33 cellular contexts compared by ENCODE assay signal in the genomic region with DNA sequence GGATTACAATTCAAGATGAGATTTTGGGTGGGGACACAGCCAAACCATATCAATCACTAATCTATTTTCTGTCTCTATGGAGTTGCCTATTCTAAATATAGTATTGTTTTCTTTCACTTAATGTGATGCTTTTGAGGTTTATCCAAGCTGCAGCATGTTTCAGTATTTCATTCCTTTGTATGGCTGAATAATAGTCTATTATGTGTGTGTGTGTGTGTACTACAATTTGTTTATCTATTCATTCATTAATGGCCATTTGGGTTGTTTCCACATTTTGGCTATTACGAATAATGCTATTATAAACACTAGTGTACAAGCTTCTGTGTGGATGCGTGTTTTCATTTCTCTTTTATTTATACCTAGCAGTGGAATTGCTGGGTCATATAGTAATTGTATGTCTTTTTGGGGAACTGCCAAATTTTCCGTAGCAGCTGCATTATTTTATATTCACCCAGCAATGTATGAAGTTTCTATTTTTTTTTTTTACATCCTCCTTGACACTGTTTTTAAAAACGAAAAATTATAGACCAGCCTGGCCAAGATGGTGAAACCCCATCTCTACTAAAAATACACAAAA. TPM values are rescaled to one million over a fixed set of nuclear protein-coding genes. Genes with fewer than 3 reads are reported as not detected.
A peak's percentile ranks its signal among the peaks of the same experiment; 100 is the strongest.
DNase-seq lines count a peak whose midpoint lies in the region; ATAC-seq and TF ChIP-seq lines count a peak whose summit lies in the region.
"Had no signal": no experiment of that assay in that cellular context is flagged by ENCODE, and none has a peak within 500 bp of the region (broad histone marks: within the 10 kb centered on the region; RNA-seq: fewer than 3 reads in every experiment).

No MANE protein-coding gene starts in this region.

- H3K4me2 ChIP-seq in SK-N-SH (no peak overlapping the region), trophoblast cell (ENCODE audit: low read length) (no peak overlapping the region)

- no peak for TF ChIP-seq EP300 in gastroesophageal sphincter (IDR thresholded peaks at IDR 0.05)
- TF ChIP-seq EP300 in SK-N-SH (IDR thresholded peaks at IDR 0.05; ENCODE audit: borderline replicate concordance in 1 of 2, low read depth in 1 of 2, low read length in 1 of 2): no peak

- no peaks in the 10 kb centered on the region for H3K79me1 ChIP-seq in trophoblast cell (ENCODE audit: low read length)

- H2AFZ ChIP-seq in SK-N-SH (ENCODE audit: low read depth) (no peak overlapping the region), trophoblast cell (ENCODE audit: insufficient read depth, low read length, poor library complexity) (no peak overlapping the region)

- CTCF ChIA-PET in SK-N-SH (lab: Yijun Ruan, JAX): interaction anchor here (0.7 to 1.2 kb wide), 2 partner anchors 13 to 32 kb away, joined by 3 read pairs; no protein-coding TSS in a partner anchor

- TF ChIP-seq POLR2A in gastroesophageal sphincter (IDR thresholded peaks at IDR 0.05): no peak

- no peak overlapping the region for H4K91ac ChIP-seq in trophoblast cell (ENCODE audit: low read depth, low read length)

- TF ChIP-seq RAD21 in SK-N-SH (IDR thresholded peaks at IDR 0.05; ENCODE audit: low read length): no peak

- H3K27ac Mint-ChIP-seq in activated T-helper 17 cell treated with anti-CD3 and anti-CD28 coated beads, Interleukin-2, amount 50 U/mL, for 72 hours: peak overlapping the region; percentile 47
- H3K27ac Mint-ChIP-seq: activated B cell treated with CpG ODN at 0.5 μM for 24 hours; activated CD8-positive, alpha-beta memory T cell treated with anti-CD3 and anti-CD28 coated beads, Interleukin-2, amount 10 ng/mL, durations not matched to agents 7 days and 5 days; activated T-helper 2 cell treated with anti-CD3 and anti-CD28 coated beads, Interferon-gamma antibody, Interleukin-2, Interleukin-4, amounts not matched to agents 10 μg/mL and 5 μg/mL and 100 μg/mL, durations not matched to agents 14 hours and 24 hours and 36 hours; H9; memory B cell; stimulated activated naive CD8-positive, alpha-beta T cell treated with anti-CD3 and anti-CD28 coated beads, Interleukin-15, amount 100 ng/mL, for 72 hours had no signal

- H3K79me2 ChIP-seq in SK-N-SH (ENCODE audit: insufficient read depth) (no peaks in the 10 kb centered on the region), trophoblast cell (ENCODE audit: control insufficient read depth, insufficient read depth, low read length, poor library complexity) (no peaks in the 10 kb centered on the region)

- H3K9me2 ChIP-seq in SK-N-SH: no peaks in the 10 kb centered on the region

- 5 to 9% methylated on average over 4 of the region's 4 CpGs for WGBS in gastroesophageal sphincter (ENCODE audit: low coverage in 1 of 2), 2 donors
- WGBS in SK-N-SH (ENCODE audit: low lambda C conversion rate): 59% methylated on average over 4 of the region's 4 CpGs
- no CpG with 5 or more reads among the region's 4 CpGs for WGBS in trophoblast cell (ENCODE audit: extremely low coverage, insufficient coverage, insufficient read length)

- H4K20me1 ChIP-seq in SK-N-SH (ENCODE audit: insufficient read depth): no peaks in the 10 kb centered on the region
- H4K20me1 ChIP-seq: BLaER1 treated with 17β-estradiol and CSF1 and Interleukin-3, amounts not matched to agents 10 nM and 100 nM had no signal

- H2BK5ac ChIP-seq in trophoblast cell (ENCODE audit: low read depth, low read length, poor library complexity): no peak overlapping the region

- no peak for TF ChIP-seq CTCF in gastroesophageal sphincter (IDR thresholded peaks at IDR 0.05)
- no peak for TF ChIP-seq CTCF in SK-N-SH (IDR thresholded peaks at IDR 0.05)

- H3K9ac ChIP-seq in SK-N-SH (no peak overlapping the region), trophoblast cell (ENCODE audit: low read length) (no peak overlapping the region)

- POLR2A ChIA-PET in SK-N-SH (lab: Yijun Ruan, JAX): no interaction called here

- no peaks in the 10 kb centered on the region for H3K4me1 Mint-ChIP-seq in activated T-helper 17 cell treated with anti-CD3 and anti-CD28 coated beads, Interleukin-2, amount 50 U/mL, for 72 hours
- H3K4me1 Mint-ChIP-seq: activated B cell treated with CpG ODN at 0.5 μM for 24 hours; memory B cell; stimulated activated naive CD8-positive, alpha-beta T cell treated with anti-CD3 and anti-CD28 coated beads, Interleukin-15, amount 100 ng/mL, for 72 hours had no signal

- H3F3A ChIP-seq in SK-N-SH (replicated peaks; ENCODE audit: insufficient read depth): no peaks in the 10 kb centered on the region

- no peak overlapping the region for H3K23ac ChIP-seq in trophoblast cell (ENCODE audit: low read length)

- H2BK120ac ChIP-seq in trophoblast cell (ENCODE audit: insufficient read depth, low read length, poor library complexity): no peak overlapping the region

- peak; percentile 2 for ATAC-seq in activated T-helper 17 cell treated with anti-CD3 and anti-CD28 coated beads, Interleukin-2, amount 50 U/mL, for 72 hours (replicated peaks)
- no peak for ATAC-seq in gastroesophageal sphincter
- ATAC-seq: activated CD8-positive, alpha-beta memory T cell treated with anti-CD3 and anti-CD28 coated beads, Interleukin-2, amount 10 ng/mL, durations not matched to agents 7 days and 5 days had no signal

- H3K4me1 ChIP-seq in gastroesophageal sphincter (no peaks in the 10 kb centered on the region), SK-N-SH (ENCODE audit: control insufficient read depth in 1 of 2, insufficient read depth in 2 of 2, low read depth in 1 of 2, low read length in 1 of 2) (no peaks in the 10 kb centered on the region), trophoblast cell (ENCODE audit: control insufficient read depth in 1 of 2, insufficient read depth in 2 of 2, low read length in 2 of 2) (peaks cover 0 to 4% of the 10 kb centered on the region in 2 experiments)
- H3K4me1 ChIP-seq: ascending aorta, Peyer's patch had no signal

- H3K27me3 Mint-ChIP-seq in activated T-helper 17 cell treated with anti-CD3 and anti-CD28 coated beads, Interleukin-2, amount 50 U/mL, for 72 hours: no peaks in the 10 kb centered on the region
- H3K27me3 Mint-ChIP-seq: activated naive CD4-positive, alpha-beta T cell treated with anti-CD3 and anti-CD28 coated beads, Interleukin-2, amount 50 U/mL, for 24 hours had no signal

- peaks cover 7% of the 10 kb centered on the region for H3K36me3 Mint-ChIP-seq in activated T-helper 17 cell treated with anti-CD3 and anti-CD28 coated beads, Interleukin-2, amount 50 U/mL, for 72 hours (ENCODE audit: low read depth)
- H3K36me3 Mint-ChIP-seq: memory B cell had no signal

- H3K27me3 ChIP-seq in gastroesophageal sphincter (peaks cover 20% of the 10 kb centered on the region), SK-N-SH (ENCODE audit: insufficient read depth) (no peaks in the 10 kb centered on the region), trophoblast cell (ENCODE audit: insufficient read depth, low read length) (no peaks in the 10 kb centered on the region)
- H3K27me3 ChIP-seq: ascending aorta; BLaER1 treated with 17β-estradiol and CSF1 and Interleukin-3, amounts not matched to agents 10 nM and 100 nM; MG63; Peyer's patch had no signal

- no peak overlapping the region for H2AK5ac ChIP-seq in trophoblast cell (ENCODE audit: low read length)

- no peak overlapping the region for H3K4ac ChIP-seq in trophoblast cell (ENCODE audit: low read depth, low read length)

- H3K27ac ChIP-seq in gastroesophageal sphincter (no peak overlapping the region), SK-N-SH (ENCODE audit: low read depth in 2 of 2, low read length in 1 of 2) (no peak overlapping the region), trophoblast cell (ENCODE audit: low read depth, low read length) (no peak overlapping the region)
- H3K27ac ChIP-seq: ascending aorta, Peyer's patch, skin epidermis, tibial nerve had no signal

- peak; percentile 28 for DNase-seq in CD1c-positive myeloid dendritic cell (ENCODE audit: extremely low spot score)
- peak; percentile 79 for DNase-seq in foreskin melanocyte
- DNase-seq in pons (ENCODE audit: low spot score): peak; percentile 78
- DNase-seq in SK-N-SH: no peak
- no peak for DNase-seq in trophoblast cell
- DNase-seq: activated B cell treated with CpG ODN at 0.5 μM for 24 hours; activated CD4-positive, alpha-beta T cell treated with anti-CD3 and anti-CD28 coated beads, Interleukin-2, amount 50 U/mL, for 1 hour; activated CD8-positive, alpha-beta memory T cell treated with anti-CD3 and anti-CD28 coated beads, Interleukin-2, amount 10 ng/mL, durations not matched to agents 7 days and 5 days; central memory CD4-positive, alpha-beta T cell; DMS79 treated with DMSO at 0.1 percent for 48 hours; GF-D8; H9; kidney glomerular epithelial cell; NCI-H1417 treated with DMSO at 0.1 percent for 48 hours; NCI-H2227 treated with DMSO at 0.1 percent for 48 hours; NCI-H69; Peyer's patch; stimulated activated naive CD8-positive, alpha-beta T cell treated with anti-CD3 and anti-CD28 coated beads, Interleukin-15, amount 100 ng/mL, for 72 hours; T1000 had no signal

- peaks cover 0 to 11% of the 10 kb centered on the region in 2 donors for H3K36me3 ChIP-seq in gastroesophageal sphincter
- peaks cover 0 to under 1% of the 10 kb centered on the region in 2 experiments for H3K36me3 ChIP-seq in SK-N-SH (replicated peaks in 1 of 2; ENCODE audit: control insufficient read depth in 1 of 2, insufficient read depth in 2 of 2, low read length in 1 of 2)
- no peaks in the 10 kb centered on the region for H3K36me3 ChIP-seq in trophoblast cell (ENCODE audit: control insufficient read depth in 1 of 2, insufficient read depth in 2 of 2, low read length in 2 of 2)
- H3K36me3 ChIP-seq: BLaER1 treated with 17β-estradiol and CSF1 and Interleukin-3, amounts not matched to agents 10 nM and 100 nM had no signal

- no peak overlapping the region for H2BK12ac ChIP-seq in trophoblast cell (ENCODE audit: low read length)

- no peak overlapping the region for H4K12ac ChIP-seq in trophoblast cell (ENCODE audit: low read depth, low read length)

- H3K9me3 ChIP-seq in gastroesophageal sphincter (no peaks in the 10 kb centered on the region), SK-N-SH (no peaks in the 10 kb centered on the region), trophoblast cell (ENCODE audit: insufficient read depth, low read depth, low read length) (no peaks in the 10 kb centered on the region)
- H3K9me3 ChIP-seq: ascending aorta; BLaER1 treated with 17β-estradiol and CSF1 and Interleukin-3, amounts not matched to agents 10 nM and 100 nM; MG63; Peyer's patch; tibial nerve had no signal

- H4K8ac ChIP-seq in trophoblast cell (ENCODE audit: low read depth, low read length): no peak overlapping the region

- no peak overlapping the region for H3K14ac ChIP-seq in trophoblast cell (ENCODE audit: low read length)

- H3K18ac ChIP-seq in trophoblast cell (ENCODE audit: low read length): no peak overlapping the region

- peak overlapping the region; percentile 6 for H3K4me3 Mint-ChIP-seq in activated T-helper 17 cell treated with anti-CD3 and anti-CD28 coated beads, Interleukin-2, amount 50 U/mL, for 72 hours
- H3K4me3 Mint-ChIP-seq: activated B cell treated with CpG ODN at 0.5 μM for 24 hours; activated CD8-positive, alpha-beta memory T cell treated with anti-CD3 and anti-CD28 coated beads, Interleukin-2, amount 10 ng/mL, durations not matched to agents 7 days and 5 days; activated naive CD4-positive, alpha-beta T cell treated with anti-CD3 and anti-CD28 coated beads, Interleukin-2, amount 50 U/mL, for 24 hours; H9; memory B cell; stimulated activated naive CD8-positive, alpha-beta T cell treated with anti-CD3 and anti-CD28 coated beads, Interleukin-15, amount 100 ng/mL, for 72 hours had no signal

- H3K9me3 Mint-ChIP-seq in activated T-helper 17 cell treated with anti-CD3 and anti-CD28 coated beads, Interleukin-2, amount 50 U/mL, for 72 hours: no peaks in the 10 kb centered on the region
- H3K9me3 Mint-ChIP-seq: activated B cell treated with CpG ODN at 0.5 μM for 24 hours; activated naive CD4-positive, alpha-beta T cell treated with anti-CD3 and anti-CD28 coated beads, Interleukin-2, amount 50 U/mL, for 24 hours; activated T-helper 2 cell treated with anti-CD3 and anti-CD28 coated beads, Interferon-gamma antibody, Interleukin-2, Interleukin-4, amounts not matched to agents 10 μg/mL and 5 μg/mL and 100 μg/mL, durations not matched to agents 14 hours and 24 hours and 36 hours; H9; memory B cell had no signal

- H3K4me3 ChIP-seq in gastroesophageal sphincter: no peak overlapping the region
- no peak overlapping the region for H3K4me3 ChIP-seq in SK-N-SH (ENCODE audit: low read depth in 2 of 2, low read length in 1 of 2)
- no peak overlapping the region for H3K4me3 ChIP-seq in trophoblast cell (ENCODE audit: low read depth, low read length)
- H3K4me3 ChIP-seq: ascending aorta; BLaER1 treated with 17β-estradiol and CSF1 and Interleukin-3, amounts not matched to agents 10 nM and 100 nM; MG63; Peyer's patch; skin epidermis; tibial nerve had no signal

RNA-seq across cellular contexts. Expression of a gene that starts 15.0 kb away (rescaled TPM):
- not detected for total RNA-seq in activated T-helper 17 cell treated with anti-CD3 and anti-CD28 coated beads, Interleukin-2, amount 50 U/mL, for 72 hours
- not detected for total RNA-seq in gastroesophageal sphincter
- not detected in 2 replicates for polyA plus RNA-seq in SK-N-SH (2012; rRNA removed)
- polyA plus RNA-seq in SK-N-SH (2012; cell fraction: cytosol; rRNA removed): not detected in 2 replicates
- not detected in 2 replicates for polyA plus RNA-seq in SK-N-SH (2012; cell fraction: nucleus; rRNA removed)
- polyA plus RNA-seq in trophoblast cell (2013): 9.2 and 11.3 TPM in 2 replicates
- total RNA-seq: activated B cell treated with CpG ODN at 0.5 μM for 24 hours; activated CD8-positive, alpha-beta memory T cell treated with anti-CD3 and anti-CD28 coated beads, Interleukin-2, amount 10 ng/mL, durations not matched to agents 7 days and 5 days; activated T-helper 2 cell treated with anti-CD3 and anti-CD28 coated beads, Interferon-gamma antibody, Interleukin-2, Interleukin-4, amounts not matched to agents 10 μg/mL and 5 μg/mL and 100 μg/mL, durations not matched to agents 14 hours and 24 hours and 36 hours; ascending aorta; fibroblast of lung; H9; HT-29; myocyte; Peyer's patch; renal cortical epithelial cell; tibial nerve had no signal
- polyA plus RNA-seq: fibroblast of lung had no signal

RNA-seq across cellular contexts. Expression of a gene that starts 28.9 kb away (rescaled TPM):
- total RNA-seq in activated T-helper 17 cell treated with anti-CD3 and anti-CD28 coated beads, Interleukin-2, amount 50 U/mL, for 72 hours: 1 to 10 TPM; 3.9 to 5.6 TPM
- total RNA-seq in gastroesophageal sphincter: not detected
- polyA plus RNA-seq in SK-N-SH (2012; rRNA removed): not detected in 2 replicates
- not detected in 2 replicates for polyA plus RNA-seq in SK-N-SH (2012; cell fraction: cytosol; rRNA removed)
- polyA plus RNA-seq in SK-N-SH (2012; cell fraction: nucleus; rRNA removed): not detected in 2 replicates
- 1.8 and 2.0 TPM in 2 replicates for polyA plus RNA-seq in trophoblast cell (2013)
- total RNA-seq: activated B cell treated with CpG ODN at 0.5 μM for 24 hours, ascending aorta, fibroblast of lung, myocyte, renal cortical epithelial cell had no signal
- polyA plus RNA-seq: fibroblast of lung had no signal

RNA-seq across cellular contexts. Expression of a gene that starts 36.9 kb away (rescaled TPM):
- 10 to 100 TPM; 39.5 to 55.2 TPM for total RNA-seq in activated T-helper 17 cell treated with anti-CD3 and anti-CD28 coated beads, Interleukin-2, amount 50 U/mL, for 72 hours
- 1 to 10 TPM in 2 of 4 donors, under 1 TPM in 1, not detected in 1; 0.13 to 1.8 (median 1.4) TPM for total RNA-seq in gastroesophageal sphincter
- 0.03 TPM in 1 of 2 replicates, not detected in the other for polyA plus RNA-seq in SK-N-SH (2012; rRNA removed)
- 0.03 and 0.05 TPM in 2 replicates for polyA plus RNA-seq in SK-N-SH (2012; cell fraction: cytosol; rRNA removed)
- 0.02 and 0.09 TPM in 2 replicates for polyA plus RNA-seq in SK-N-SH (2012; cell fraction: nucleus; rRNA removed)
- polyA plus RNA-seq in trophoblast cell (2013): 0.03 TPM in 2 replicates
- total RNA-seq: ascending aorta had no signal
- polyA plus RNA-seq: fibroblast of lung had no signal

RNA-seq across cellular contexts. Expression of a gene that starts 40.8 kb away (rescaled TPM):
- 10 to 100 TPM; 26.6 to 33.0 TPM for total RNA-seq in activated T-helper 17 cell treated with anti-CD3 and anti-CD28 coated beads, Interleukin-2, amount 50 U/mL, for 72 hours
- total RNA-seq in gastroesophageal sphincter: 10 to 100 TPM; 14.7 to 17.5 (median 16.1) TPM
- 10.1 and 14.1 TPM in 2 replicates for polyA plus RNA-seq in SK-N-SH (2012; rRNA removed)
- 13.2 and 14.4 TPM in 2 replicates for polyA plus RNA-seq in SK-N-SH (2012; cell fraction: cytosol; rRNA removed)
- polyA plus RNA-seq in SK-N-SH (2012; cell fraction: nucleus; rRNA removed): 9.5 and 16.7 TPM in 2 replicates
- polyA plus RNA-seq in trophoblast cell (2013): 5.0 and 5.5 TPM in 2 replicates

Comparison
In these comparisons a context has a peak if more than half of its experiments do, and no peak if none do; other contexts are left out.
1. DNase-seq: peak in CD1c-positive myeloid dendritic cell (single experiment), foreskin melanocyte (single experiment) and pons (single experiment); none in SK-N-SH (single experiment) and trophoblast cell (0 of 2).
2. RNA of a gene that starts 28.9 kb away (total RNA-seq): 3.9 to 5.6 TPM in activated T-helper 17 cell treated with anti-CD3 and anti-CD28 coated beads, Interleukin-2, amount 50 U/mL, for 72 hours; not detected in gastroesophageal sphincter; every median in the first group is over 4 times any median in the second.
3. RNA of a gene that starts 36.9 kb away (total RNA-seq): 39.5 to 55.2 TPM in activated T-helper 17 cell treated with anti-CD3 and anti-CD28 coated beads, Interleukin-2, amount 50 U/mL, for 72 hours; 0.13 to 1.8 TPM in gastroesophageal sphincter; every median in the first group is over 10 times any median in the second.